Comparison of ENCODE assay signal across 32 cellular contexts in genomic region chr4:36461344-36461743, GRCh38.
DNase-seq lines count a peak whose midpoint lies in the region; ATAC-seq and TF ChIP-seq lines count a peak whose summit lies in the region.
"Had no signal": no experiment of that assay in that cellular context is flagged by ENCODE, and none has a peak within 500 bp of the region (broad histone marks: within the 10 kb centered on the region; RNA-seq: fewer than 3 reads in every experiment).

No MANE protein-coding gene starts in this region.

- no peak overlapping the region for H3K4me3 ChIP-seq in fibroblast of pulmonary artery (replicated peaks; ENCODE audit: low read depth, low read length)
- H3K4me3 ChIP-seq in hepatocyte: no peak overlapping the region
- H3K4me3 ChIP-seq: A549; BLaER1; BLaER1 treated with 17β-estradiol and CSF1 and Interleukin-3, amounts not matched to agents 10 nM and 100 nM had no signal

- H2AFZ ChIP-seq in hepatocyte: no peak overlapping the region

- no peak overlapping the region for H3K4me2 ChIP-seq in hepatocyte
- H3K4me2 ChIP-seq: A549; BLaER1; BLaER1 treated with 17β-estradiol and CSF1 and Interleukin-3, amounts not matched to agents 10 nM and 100 nM had no signal

- H3K9me2 ChIP-seq in hepatocyte (replicated peaks; ENCODE audit: insufficient read depth): no peaks in the 10 kb centered on the region

- no peaks in the 10 kb centered on the region for H3K36me3 ChIP-seq in hepatocyte (replicated peaks; ENCODE audit: insufficient read depth, low read depth)
- H3K36me3 ChIP-seq: BE2C; BLaER1; BLaER1 treated with 17β-estradiol and CSF1 and Interleukin-3, amounts not matched to agents 10 nM and 100 nM had no signal

- H3K27ac ChIP-seq in hepatocyte: no peak overlapping the region
- H3K27ac ChIP-seq: 22Rv1; A549; BLaER1; BLaER1 treated with 17β-estradiol and CSF1 and Interleukin-3, amounts not matched to agents 10 nM and 100 nM; C4-2B had no signal

- no peaks in the 10 kb centered on the region for H3K27me3 ChIP-seq in hepatocyte
- H3K27me3 ChIP-seq: BE2C; BLaER1; BLaER1 treated with 17β-estradiol and CSF1 and Interleukin-3, amounts not matched to agents 10 nM and 100 nM had no signal

- no peaks in the 10 kb centered on the region for H4K20me1 ChIP-seq in hepatocyte (ENCODE audit: insufficient read depth, poor library complexity, severe bottlenecking)
- H4K20me1 ChIP-seq: BLaER1; BLaER1 treated with 17β-estradiol and CSF1 and Interleukin-3, amounts not matched to agents 10 nM and 100 nM had no signal

- no peaks in the 10 kb centered on the region for H3K9me3 ChIP-seq in hepatocyte (ENCODE audit: low read depth)
- H3K9me3 ChIP-seq: A549, BE2C, BLaER1, Caco-2 had no signal

- TF ChIP-seq CTCF in fibroblast of pulmonary artery (IDR thresholded peaks at IDR 0.05; ENCODE audit: low read length, missing control alignments) (no peak), hepatocyte (IDR thresholded peaks at IDR 0.05; ENCODE audit: poor library complexity) (no peak), omental fat pad (IDR thresholded peaks at IDR 0.05) (no peak), GM10266 (IDR thresholded peaks at IDR 0.05; ENCODE audit: control insufficient read depth, insufficient read depth, low read depth, missing control alignments) (no peak)

- ATAC-seq in omental fat pad (ENCODE audit: low FRiP score): peak; percentile 51
- ATAC-seq: A549; CD8-positive, alpha-beta T cell had no signal

- WGBS in hepatocyte (ENCODE audit: low lambda C conversion rate, missing lambda C conversion rate): 34% methylated on average over 4 of the region's 4 CpGs

- no peaks in the 10 kb centered on the region for H3K4me1 ChIP-seq in hepatocyte (ENCODE audit: insufficient read depth)
- H3K4me1 ChIP-seq: A549; BE2C; BLaER1; BLaER1 treated with 17β-estradiol and CSF1 and Interleukin-3, amounts not matched to agents 10 nM and 100 nM; Caco-2 had no signal

- H3K79me2 ChIP-seq in hepatocyte: no peaks in the 10 kb centered on the region

- DNase-seq in NCI-H226: peak; percentile 52
- peak; percentile 1 for DNase-seq in fibroblast of pulmonary artery (ENCODE audit: low read depth)
- DNase-seq in hepatocyte (ENCODE audit: low spot score): peak; percentile 9
- no peak for DNase-seq in omental fat pad (ENCODE audit: low spot score)
- no peak for DNase-seq in ACHN
- DNase-seq in Kasumi-1 (lab: John Stamatoyannopoulos, UW): no peak
- no peak for DNase-seq in GM10266 (ENCODE audit: extremely low spot score)
- DNase-seq in NCI-H345 treated with DMSO at 0.1 percent for 48 hours (lab: John Stamatoyannopoulos, UW; ENCODE audit: unreplicated experiment): no peak
- DNase-seq: 8988T; AML-193; BE2C; C1 segment of cervical spinal cord; Caco-2; Calu3; CD4-positive, alpha-beta memory T cell; CD4-positive, alpha-beta T cell; CD4-positive, CD25-positive, alpha-beta regulatory T cell; CD8-positive, alpha-beta memory T cell; CD8-positive, alpha-beta T cell; COR-L47; DMS 273 treated with DMSO at 0.1 percent for 48 hours; DMS153; DMS53; DMS79; DMS79 treated with DMSO at 0.1 percent for 48 hours; DND-41; EL had no signal

- in situ Hi-C loops in ACHN (cut with HindIII; ENCODE audit: low pct_ligation_motif_present, low pct_unique_long_range_greater_than_20kb, low sequenced_read_pairs): no loop called here

Comparison
In these comparisons a context has a peak if more than half of its experiments do, and no peak if none do; other contexts are left out.
1. DNase-seq: peak in NCI-H226 (single experiment), fibroblast of pulmonary artery (single experiment) and hepatocyte (single experiment); none in omental fat pad (single experiment), ACHN (single experiment), Kasumi-1 (0 of 2), GM10266 (single experiment) and NCI-H345 treated with DMSO at 0.1 percent for 48 hours (single experiment).